ENCODE assay signal across 1 cellular context in genomic region chr22:27462190-27462589, GRCh38.
TF ChIP-seq lines count a peak whose summit lies in the region.

No MANE protein-coding gene starts in this region.

TF ChIP-seq in H1, 55 proteins besides CTCF, POLR2A, EP300 and RAD21 (continued from another document):
- TF ChIP-seq, protein P1, sequence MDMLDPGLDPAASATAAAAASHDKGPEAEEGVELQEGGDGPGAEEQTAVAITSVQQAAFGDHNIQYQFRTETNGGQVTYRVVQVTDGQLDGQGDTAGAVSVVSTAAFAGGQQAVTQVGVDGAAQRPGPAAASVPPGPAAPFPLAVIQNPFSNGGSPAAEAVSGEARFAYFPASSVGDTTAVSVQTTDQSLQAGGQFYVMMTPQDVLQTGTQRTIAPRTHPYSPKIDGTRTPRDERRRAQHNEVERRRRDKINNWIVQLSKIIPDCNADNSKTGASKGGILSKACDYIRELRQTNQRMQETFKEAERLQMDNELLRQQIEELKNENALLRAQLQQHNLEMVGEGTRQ (IDR thresholded peaks at IDR 0.05; ENCODE audit: low read length), result no peak
- TF ChIP-seq GTF2F1 (IDR thresholded peaks at IDR 0.05; ENCODE audit: borderline replicate concordance, low read depth, low read length) (no peak), KDM1A (IDR thresholded peaks at IDR 0.05; ENCODE audit: borderline replicate concordance, low read length) (no peak), SAP30 (IDR thresholded peaks at IDR 0.05; ENCODE audit: insufficient read depth, insufficient replicate concordance, low read length) (no peak)
- TF ChIP-seq, protein P2, sequence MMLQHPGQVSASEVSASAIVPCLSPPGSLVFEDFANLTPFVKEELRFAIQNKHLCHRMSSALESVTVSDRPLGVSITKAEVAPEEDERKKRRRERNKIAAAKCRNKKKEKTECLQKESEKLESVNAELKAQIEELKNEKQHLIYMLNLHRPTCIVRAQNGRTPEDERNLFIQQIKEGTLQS (IDR thresholded peaks at IDR 0.05; ENCODE audit: insufficient read depth, low read depth, low read length), result no peak
